8 cellular contexts compared by ENCODE assay signal in the genomic region with DNA sequence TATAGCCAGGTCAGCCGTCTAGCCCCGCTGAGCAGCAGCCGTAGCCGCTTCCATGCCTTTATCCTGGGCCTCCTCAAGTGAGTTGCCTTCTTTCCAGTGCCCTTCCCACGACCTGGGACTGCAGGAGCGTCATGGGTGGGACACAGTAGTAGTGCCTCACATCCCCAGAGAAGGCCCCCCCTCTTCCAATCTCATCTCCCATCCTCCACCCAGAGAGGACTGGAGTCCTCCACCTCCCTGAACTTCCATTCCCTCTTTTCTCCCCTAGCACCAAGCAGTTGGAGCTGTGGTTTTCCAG. TPM values are rescaled to one million over a fixed set of nuclear protein-coding genes. Genes with fewer than 3 reads are reported as not detected.
DNase-seq lines count a peak whose midpoint lies in the region; ATAC-seq and TF ChIP-seq lines count a peak whose summit lies in the region.

No MANE protein-coding gene starts in this region.

- no peaks in the 10 kb centered on the region for H3K27me3 Mint-ChIP-seq in naive B cell

- H3K36me3 ChIP-seq in A673 (ENCODE audit: insufficient read depth, low read length, poor library complexity, severe bottlenecking) (peaks cover 8% of the 10 kb centered on the region), HUES6 (ENCODE audit: control insufficient read depth, insufficient read depth, low read length) (peaks cover 41% of the 10 kb centered on the region)

- DNase-seq in A673 (ENCODE audit: low spot score) (no peak), cerebellar cortex (ENCODE audit: low spot score) (peak; percentile 24), naive B cell (no peak), NCI-H526 treated with DMSO at 0.1 percent for 48 hours (lab: John Stamatoyannopoulos, UW) (no peak), NK-92 (lab: John Stamatoyannopoulos, UW; ENCODE audit: unreplicated experiment) (no peak), NCI-H2029 (lab: John Stamatoyannopoulos, UW) (no peak)
- no peak for DNase-seq in activated CD4-positive, alpha-beta T cell treated with anti-CD3 and anti-CD28 coated beads, Interleukin-2, amount 50 U/mL, for 48 hours

- H3K9me3 Mint-ChIP-seq in naive B cell: no peaks in the 10 kb centered on the region

- H3K4me1 Mint-ChIP-seq in naive B cell: peaks cover 21 to 36% (median 30%) of the 10 kb centered on the region in 3 donors

- H3K27me3 ChIP-seq in A673 (replicated peaks; ENCODE audit: insufficient read depth, low read depth, low read length, poor library complexity) (no peaks in the 10 kb centered on the region), HUES6 (ENCODE audit: control insufficient read depth, insufficient read depth, low read length) (peaks cover 9% of the 10 kb centered on the region; the same call in 1 of the 2 replicates)

- POLR2A ChIA-PET in A673 (lab: Charles Lee; ENCODE audit: low non-redundant PET): interaction anchor here (0.5 kb wide), 1 partner anchor 9 kb away, joined by 5 read pairs; no protein-coding TSS in a partner anchor

- H3K4me3 Mint-ChIP-seq in naive B cell: peak overlapping the region; percentile 57 to 88 (median 80)

- peak overlapping the region; percentile 18 for H3K27ac ChIP-seq in A673 (ENCODE audit: low read depth, low read length, poor library complexity, severe bottlenecking)
- H3K27ac ChIP-seq in HUES6 (ENCODE audit: low read depth, low read length): no peak overlapping the region

- CTCF ChIA-PET in A673 (lab: Charles Lee): interaction anchor here (1.1 kb wide), 1 partner anchor 75 kb away, joined by 6 read pairs; no protein-coding TSS in a partner anchor

- BruUV-seq in A673 (replicated peaks; lab: Mats Ljungman, UMichigan): no TSS peak

- no peak for ATAC-seq in naive B cell (ENCODE audit: low read depth in 2 of 2)

- no peak for TF ChIP-seq CTCF in A673 (conservative IDR thresholded peaks at IDR 0.05; ENCODE audit: low read depth, low read length)

- intact Hi-C loops in A673 (cut with micrococcal nuclease; ENCODE audit: unreplicated experiment): loop anchor here (5.0 to 10.0 kb wide), 4 partner anchors 151 to 269 kb away; partner anchors contain the start of genes ASH1L, KRTCAP2 and TRIM46

- peak overlapping the region in 2 of 6 donors; percentile 21 to 35 for H3K27ac Mint-ChIP-seq in naive B cell

- H3K4me3 ChIP-seq in A673 (ENCODE audit: low read depth, low read length, poor library complexity, severe bottlenecking): peak overlapping the region; percentile 68
- H3K4me3 ChIP-seq in HUES6 (ENCODE audit: low read depth, low read length): peak overlapping the region; percentile 87

- peak overlapping the region; percentile 15 for H3K9ac ChIP-seq in HUES6 (ENCODE audit: low read length)

- H3K4me1 ChIP-seq in A673 (ENCODE audit: insufficient read depth, low read length, poor library complexity, severe bottlenecking): peaks cover 21% of the 10 kb centered on the region
- H3K4me1 ChIP-seq in HUES6 (ENCODE audit: control insufficient read depth, insufficient read depth, low read length): peaks cover 19% of the 10 kb centered on the region

- H3K9me3 ChIP-seq in A673 (ENCODE audit: low read depth, low read length, poor library complexity, severe bottlenecking) (no peaks in the 10 kb centered on the region), HUES6 (ENCODE audit: control insufficient read depth, insufficient read depth, low read depth, low read length) (no peaks in the 10 kb centered on the region)

- H3K36me3 Mint-ChIP-seq in naive B cell: peaks cover 0 to 3% of the 10 kb centered on the region in 2 donors

RNA-seq across cellular contexts. Expression of gene RUSC1, which starts 4.9 kb away (rescaled TPM):
- 42.2 and 43.9 TPM in 2 replicates for total RNA-seq in A673 (2021)
- 1 to 10 TPM in 5 of 6 donors, not detected in 1; 3.4 to 6.5 (median 5.0) TPM for polyA plus RNA-seq in naive B cell (ENCODE audit: low read depth in 6 of 6)

RNA-seq across cellular contexts. Expression of gene FDPS, which starts 16.9 kb away (rescaled TPM):
- total RNA-seq in A673 (2021): 449 and 481 TPM in 2 replicates
- polyA plus RNA-seq in naive B cell (ENCODE audit: low read depth in 6 of 6): 100 to 1,000 TPM in 5 of 6 donors, 10 to 100 TPM in 1; 99.4 to 187 (median 117) TPM

RNA-seq across cellular contexts. Expression of gene PKLR, which starts 24.3 kb away (rescaled TPM):
- total RNA-seq in A673 (2021): not detected in 2 replicates
- polyA plus RNA-seq in naive B cell (ENCODE audit: low read depth in 6 of 6): not detected

RNA-seq across cellular contexts. Expression of gene HCN3, which starts 48.3 kb away (rescaled TPM):
- total RNA-seq in A673 (2021): 11.3 and 12.2 TPM in 2 replicates
- polyA plus RNA-seq in naive B cell (ENCODE audit: low read depth in 6 of 6): under 1 TPM in 2 of 6 donors, not detected in 4; 0.08 to 0.33 TPM

RNA-seq across cellular contexts. Expression of gene CLK2, which starts 52.2 kb away (rescaled TPM):
- total RNA-seq in A673 (2021): 70.2 and 79.1 TPM in 2 replicates
- 10 to 100 TPM; 11.6 to 28.2 (median 18.1) TPM for polyA plus RNA-seq in naive B cell (ENCODE audit: low read depth in 6 of 6)
